ENCODE assay signal across 10 cellular contexts in genomic region chr4:48247142-48247877, GRCh38. TPM values are rescaled to one million over a fixed set of nuclear protein-coding genes. Genes with fewer than 3 reads are reported as not detected.
DNase-seq lines count a peak whose midpoint lies in the region; ATAC-seq and TF ChIP-seq lines count a peak whose summit lies in the region.
"Had no signal": no experiment of that assay in that cellular context is flagged by ENCODE, and none has a peak within 500 bp of the region (broad histone marks: within the 10 kb centered on the region; RNA-seq: fewer than 3 reads in every experiment).

No MANE protein-coding gene starts in this region.

- H3K36me3 Mint-ChIP-seq in osteocyte (ENCODE audit: unreplicated experiment): no peaks in the 10 kb centered on the region

- peaks cover 11% of the 10 kb centered on the region for H3K36me3 ChIP-seq in OCI-LY3 (replicated peaks; ENCODE audit: low read depth, low read length)
- H3K36me3 ChIP-seq in Peyer's patch: no peaks in the 10 kb centered on the region
- H3K36me3 ChIP-seq in HAP-1 (replicated peaks): no peaks in the 10 kb centered on the region
- no peaks in the 10 kb centered on the region for H3K36me3 ChIP-seq in OCI-LY7 (ENCODE audit: insufficient read depth, low read length)

- peaks cover 48% of the 10 kb centered on the region for H3K27me3 Mint-ChIP-seq in osteocyte (ENCODE audit: unreplicated experiment)

- POLR2A ChIA-PET in OCI-LY7 (lab: Charles Lee): no interaction called here

- H4K20me1 ChIP-seq in OCI-LY3 (ENCODE audit: insufficient read depth, low read length): peaks cover 3% of the 10 kb centered on the region; the same call in 1 of the 2 replicates
- H4K20me1 ChIP-seq in OCI-LY7 (ENCODE audit: insufficient read depth, low read length): no peaks in the 10 kb centered on the region

- H3K4me1 ChIP-seq in OCI-LY3 (ENCODE audit: low read length): peaks cover 23% of the 10 kb centered on the region
- no peaks in the 10 kb centered on the region for H3K4me1 ChIP-seq in Peyer's patch
- H3K4me1 ChIP-seq in HAP-1: no peaks in the 10 kb centered on the region
- H3K4me1 ChIP-seq in OCI-LY7 (ENCODE audit: insufficient read depth, low read length, poor library complexity, severe bottlenecking): no peaks in the 10 kb centered on the region

- H3K9ac ChIP-seq in OCI-LY3 (ENCODE audit: low read length): no peak overlapping the region

- in situ Hi-C loops in HAP-1 (cut with MboI; ENCODE audit: low sequenced_read_pairs): no loop called here

- H3K4me3 ChIP-seq in OCI-LY3 (ENCODE audit: low read length) (peak overlapping the region; percentile 5; the same call in 1 of the 2 replicates), Peyer's patch (no peak overlapping the region), HAP-1 (no peak overlapping the region), OCI-LY7 (ENCODE audit: low read depth, low read length, poor library complexity, severe bottlenecking) (no peak overlapping the region)

- H2AFZ ChIP-seq in OCI-LY3 (ENCODE audit: low read depth, low read length): no peak overlapping the region
- H2AFZ ChIP-seq in OCI-LY7 (ENCODE audit: low read length): no peak overlapping the region

- no peak overlapping the region for H3K4me3 Mint-ChIP-seq in osteocyte (ENCODE audit: unreplicated experiment)

- no peaks in the 10 kb centered on the region for H3K9me2 ChIP-seq in OCI-LY7 (ENCODE audit: insufficient read depth, low read length)

- peak; percentile 63 for ATAC-seq in GM19395 (IDR thresholded peaks at IDR 0.05; ENCODE audit: unreplicated experiment)
- ATAC-seq in HG03045 (IDR thresholded peaks at IDR 0.05; ENCODE audit: unreplicated experiment): peak; percentile 49

- H3K9me3 ChIP-seq in OCI-LY3 (ENCODE audit: insufficient read depth, low read length) (no peaks in the 10 kb centered on the region), Peyer's patch (no peaks in the 10 kb centered on the region), HAP-1 (no peaks in the 10 kb centered on the region), OCI-LY7 (ENCODE audit: low read length) (no peaks in the 10 kb centered on the region)

- peaks cover 51% of the 10 kb centered on the region for H3K79me2 ChIP-seq in OCI-LY3 (ENCODE audit: low read length)
- no peaks in the 10 kb centered on the region for H3K79me2 ChIP-seq in OCI-LY7 (ENCODE audit: insufficient read depth, low read depth, low read length)

- peak overlapping the region; percentile 6; the same call in 1 of the 2 replicates for H3K27ac ChIP-seq in OCI-LY3 (ENCODE audit: low read length)
- no peak overlapping the region for H3K27ac ChIP-seq in Peyer's patch
- H3K27ac ChIP-seq in OCI-LY7 (ENCODE audit: low read depth, low read length, poor library complexity, severe bottlenecking): no peak overlapping the region

- no peaks in the 10 kb centered on the region for H3K27me3 ChIP-seq in OCI-LY3 (ENCODE audit: low read depth, low read length)
- H3K27me3 ChIP-seq in Peyer's patch: no peaks in the 10 kb centered on the region
- H3K27me3 ChIP-seq in HAP-1 (ENCODE audit: low read depth): no peaks in the 10 kb centered on the region

- no peak for TF ChIP-seq POLR2A in Peyer's patch (IDR thresholded peaks at IDR 0.05)

- no peak for TF ChIP-seq CTCF in OCI-LY3 (IDR thresholded peaks at IDR 0.05; ENCODE audit: low read depth, low read length)
- no peak for TF ChIP-seq CTCF in osteocyte (IDR thresholded peaks at IDR 0.05)
- TF ChIP-seq CTCF in Peyer's patch (IDR thresholded peaks at IDR 0.05): no peak
- no peak for TF ChIP-seq CTCF in OCI-LY7 (conservative IDR thresholded peaks at IDR 0.05; ENCODE audit: low read length)

- BruUV-seq in OCI-LY7 (replicated peaks; lab: Mats Ljungman, UMichigan): no TSS peak

- H3K4me2 ChIP-seq in OCI-LY3 (ENCODE audit: low read length): peak overlapping the region; percentile 44
- H3K4me2 ChIP-seq in OCI-LY7 (ENCODE audit: low read length): no peak overlapping the region

- H3K4me1 Mint-ChIP-seq in osteocyte (ENCODE audit: unreplicated experiment): peaks cover 6% of the 10 kb centered on the region

- H3K27ac Mint-ChIP-seq in osteocyte (ENCODE audit: unreplicated experiment): peak overlapping the region; percentile 24

- DNase-seq in osteocyte (ENCODE audit: extremely low spot score, unreplicated experiment) (no peak), Peyer's patch (no peak), HAP-1 (ENCODE audit: low spot score in 2 of 2) (no peak), NCI-H82 (lab: John Stamatoyannopoulos, UW) (no peak), OCI-LY7 (ENCODE audit: low spot score) (no peak)
- DNase-seq: effector memory CD4-positive, alpha-beta T cell; stimulated activated CD4-positive, alpha-beta T cell treated with anti-CD3 and anti-CD28 coated beads, Interleukin-2, amount 100 ng/mL, for 24 hours had no signal

- CTCF ChIA-PET in OCI-LY7 (lab: Charles Lee; ENCODE audit: unreplicated experiment): no interaction called here

- intact Hi-C loops in OCI-LY7 (cut with micrococcal nuclease; ENCODE audit: unreplicated experiment): no loop called here

- no peaks in the 10 kb centered on the region for H3K9me3 Mint-ChIP-seq in osteocyte (ENCODE audit: unreplicated experiment)

RNA-seq across cellular contexts. Expression of gene TEC, which starts 22.3 kb away (rescaled TPM):
- total RNA-seq in osteocyte (0.13 TPM in 1 of 2 replicates, not detected in the other), Peyer's patch (10 to 100 TPM in 2 of 4 donors, 1 to 10 TPM in 2; 5.3 to 13.0 (median 10.2) TPM), OCI-LY7 (2022) (10.4 and 11.5 TPM in 2 replicates)
- 2.1 and 2.5 TPM in 2 replicates for total RNA-seq in OCI-LY7 (2014; rRNA removed; shearing (Covaris generic))
